13 cellular contexts compared by ENCODE assay signal in the genomic region with DNA sequence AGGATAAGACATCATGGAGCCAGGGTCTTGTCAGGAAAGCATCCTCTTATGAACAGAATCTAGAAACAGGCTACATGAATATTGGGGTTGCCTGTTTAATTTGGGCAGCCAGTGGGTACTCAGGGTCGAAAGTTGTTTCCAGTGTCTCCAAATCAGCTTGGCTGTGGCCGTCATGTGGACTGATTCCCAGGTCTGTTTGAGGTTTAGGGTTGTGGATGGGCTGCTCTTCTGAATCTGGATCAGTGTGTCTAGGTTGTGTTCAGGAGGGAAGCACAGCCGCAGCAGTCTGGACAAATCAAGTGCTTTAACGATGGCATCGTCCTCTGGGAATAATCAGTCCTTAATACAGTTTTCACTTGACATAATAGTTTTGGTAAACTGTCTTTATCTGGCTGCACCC.
DNase-seq lines count a peak whose midpoint lies in the region; ATAC-seq and TF ChIP-seq lines count a peak whose summit lies in the region.
"Had no signal": no experiment of that assay in that cellular context is flagged by ENCODE, and none has a peak within 500 bp of the region (broad histone marks: within the 10 kb centered on the region; RNA-seq: fewer than 3 reads in every experiment).

No MANE protein-coding gene starts in this region.

- TF ChIP-seq CTCF in heart right ventricle (IDR thresholded peaks at IDR 0.05): no peak
- no peak for TF ChIP-seq CTCF in Loucy (conservative IDR thresholded peaks at IDR 0.05; ENCODE audit: low read length)
- no peak for TF ChIP-seq CTCF in neural cell (IDR thresholded peaks at IDR 0.05; ENCODE audit: poor library complexity, severe bottlenecking)
- no peak for TF ChIP-seq CTCF in OCI-LY7 (conservative IDR thresholded peaks at IDR 0.05; ENCODE audit: low read length)

- H3K36me3 ChIP-seq in heart right ventricle (peaks cover 0 to 14% (median 0%) of the 10 kb centered on the region in 9 donors), Loucy (ENCODE audit: insufficient read depth, low read length) (no peaks in the 10 kb centered on the region), neural cell (ENCODE audit: insufficient read depth, low read length) (no peaks in the 10 kb centered on the region), OCI-LY7 (ENCODE audit: insufficient read depth, low read length) (no peaks in the 10 kb centered on the region)
- H3K36me3 ChIP-seq: BE2C, HAP-1 had no signal

- H3F3A ChIP-seq in Loucy (ENCODE audit: low read depth): no peaks in the 10 kb centered on the region
- H3F3A ChIP-seq in neural cell (ENCODE audit: insufficient read depth, low read length, poor library complexity, severe bottlenecking): no peaks in the 10 kb centered on the region

- no peak for DNase-seq in heart right ventricle
- DNase-seq in Right ventricle myocardium superior: no peak
- no peak for DNase-seq in NCI-H1105 (lab: John Stamatoyannopoulos, UW)
- DNase-seq in OCI-LY7 (ENCODE audit: low spot score): no peak
- DNase-seq: BE2C; CD4-positive, alpha-beta memory T cell; DMS79; EL had no signal

- H3K9me2 ChIP-seq in Loucy (replicated peaks; ENCODE audit: low read depth, low read length) (no peaks in the 10 kb centered on the region), neural cell (ENCODE audit: insufficient read depth, low read length) (no peaks in the 10 kb centered on the region), OCI-LY7 (ENCODE audit: insufficient read depth, low read length) (no peaks in the 10 kb centered on the region)

- BruUV-seq in OCI-LY7 (replicated peaks; lab: Mats Ljungman, UMichigan): no TSS peak

- H3K4me1 ChIP-seq in heart right ventricle (peaks cover 0 to 34% (median 0%) of the 10 kb centered on the region in 9 donors), Loucy (ENCODE audit: insufficient read depth, low read length, poor library complexity, severe bottlenecking) (peaks cover 51% of the 10 kb centered on the region), OCI-LY7 (ENCODE audit: insufficient read depth, low read length, poor library complexity, severe bottlenecking) (no peaks in the 10 kb centered on the region)

- ATAC-seq in heart right ventricle: no peak
- no peak for ATAC-seq in Right ventricle myocardium superior (ENCODE audit: poor library complexity)
- no peak for ATAC-seq in HG02763 (IDR thresholded peaks at IDR 0.05; ENCODE audit: unreplicated experiment)

- CTCF ChIA-PET in OCI-LY7 (lab: Charles Lee; ENCODE audit: unreplicated experiment): interaction anchor here (0.6 kb wide), 1 partner anchor 656 kb away, joined by 5 read pairs; no protein-coding TSS in a partner anchor

- intact Hi-C loops in heart right ventricle (cut with DNase I) (no loop called here), Right ventricle myocardium superior (cut with DNase I) (no loop called here), OCI-LY7 (cut with micrococcal nuclease; ENCODE audit: unreplicated experiment) (no loop called here)

- POLR2A ChIA-PET in OCI-LY7 (lab: Charles Lee): interaction anchor here (0.6 to 0.7 kb wide), 2 partner anchors 20 to 136 kb away, joined by 3 read pairs; no protein-coding TSS in a partner anchor

- no peak overlapping the region for H3K4me3 ChIP-seq in heart right ventricle
- H3K4me3 ChIP-seq in Loucy (ENCODE audit: low read length, poor library complexity, severe bottlenecking): no peak overlapping the region
- H3K4me3 ChIP-seq in neural cell (ENCODE audit: low read length): peak overlapping the region; percentile 15
- no peak overlapping the region for H3K4me3 ChIP-seq in OCI-LY7 (ENCODE audit: low read depth, low read length, poor library complexity, severe bottlenecking)
- H3K4me3 ChIP-seq: HAP-1 had no signal

- no peak for TF ChIP-seq EP300 in neural cell (conservative IDR thresholded peaks at IDR 0.05; ENCODE audit: poor library complexity, severe bottlenecking)

- H3K4me2 ChIP-seq in Loucy (ENCODE audit: low read depth, low read length, poor library complexity, severe bottlenecking): peak overlapping the region; percentile 39
- no peak overlapping the region for H3K4me2 ChIP-seq in neural cell (ENCODE audit: low read length)
- no peak overlapping the region for H3K4me2 ChIP-seq in OCI-LY7 (ENCODE audit: low read length)

- H4K20me1 ChIP-seq in Loucy (ENCODE audit: insufficient read depth, low read length, poor library complexity, severe bottlenecking) (no peaks in the 10 kb centered on the region), neural cell (ENCODE audit: insufficient read depth) (no peaks in the 10 kb centered on the region), OCI-LY7 (ENCODE audit: insufficient read depth, low read length) (no peaks in the 10 kb centered on the region)

- H2AFZ ChIP-seq in Loucy (ENCODE audit: low read length): peak overlapping the region; percentile 69; the same call in 1 of the 2 replicates
- H2AFZ ChIP-seq in neural cell (ENCODE audit: low read depth, low read length): no peak overlapping the region
- no peak overlapping the region for H2AFZ ChIP-seq in OCI-LY7 (ENCODE audit: low read length)

- H3K9ac ChIP-seq in Loucy (ENCODE audit: low read depth, low read length, poor library complexity, severe bottlenecking) (peak overlapping the region; percentile 44), neural cell (ENCODE audit: low read length) (no peak overlapping the region)

- H3K27me3 ChIP-seq in heart right ventricle (no peaks in the 10 kb centered on the region), Loucy (ENCODE audit: insufficient read depth, low read length, poor library complexity, severe bottlenecking) (no peaks in the 10 kb centered on the region), neural cell (ENCODE audit: insufficient read depth, low read depth, low read length) (no peaks in the 10 kb centered on the region)
- H3K27me3 ChIP-seq: BE2C had no signal

- H3K9me3 ChIP-seq in heart right ventricle: no peaks in the 10 kb centered on the region
- H3K9me3 ChIP-seq in Loucy (ENCODE audit: insufficient read depth, low read depth, low read length): no peaks in the 10 kb centered on the region
- no peaks in the 10 kb centered on the region for H3K9me3 ChIP-seq in neural cell (ENCODE audit: low read length)
- no peaks in the 10 kb centered on the region for H3K9me3 ChIP-seq in OCI-LY7 (ENCODE audit: low read length)
- H3K9me3 ChIP-seq: BE2C, HAP-1 had no signal

- peak overlapping the region in 6 of 10 donors; percentile 36 to 84 (median 66) for H3K27ac ChIP-seq in heart right ventricle
- no peak overlapping the region for H3K27ac ChIP-seq in neural cell (ENCODE audit: low read length)
- H3K27ac ChIP-seq in OCI-LY7 (ENCODE audit: low read depth, low read length, poor library complexity, severe bottlenecking): no peak overlapping the region
- H3K27ac ChIP-seq: C4-2B had no signal

- no peak for TF ChIP-seq RAD21 in neural cell (conservative IDR thresholded peaks at IDR 0.05)

- no peaks in the 10 kb centered on the region for H3K79me2 ChIP-seq in Loucy (ENCODE audit: insufficient read depth, low read length)
- H3K79me2 ChIP-seq in neural cell (replicated peaks; ENCODE audit: insufficient read depth, low read length): no peaks in the 10 kb centered on the region
- no peaks in the 10 kb centered on the region for H3K79me2 ChIP-seq in OCI-LY7 (ENCODE audit: insufficient read depth, low read depth, low read length)

- 72 to 77% methylated on average over 5 of the region's 5 CpGs for WGBS in heart right ventricle, 2 donors

TF ChIP-seq in neural cell, 6 proteins besides CTCF, POLR2A, EP300 and RAD21:
- no peak for TF ChIP-seq POLR2AphosphoS5 (IDR thresholded peaks at IDR 0.05)
- TF ChIP-seq SMC3 (conservative IDR thresholded peaks at IDR 0.05; ENCODE audit: poor library complexity): no peak
- no peak for TF ChIP-seq TAF1 (IDR thresholded peaks at IDR 0.05; ENCODE audit: low read depth)
- TF ChIP-seq MXI1 (conservative IDR thresholded peaks at IDR 0.05; ENCODE audit: poor library complexity, severe bottlenecking): no peak
- no peak for TF ChIP-seq EZH2 (IDR thresholded peaks at IDR 0.05; ENCODE audit: borderline replicate concordance, insufficient read depth, low read length, poor library complexity, severe bottlenecking)
- TF ChIP-seq, protein P1, sequence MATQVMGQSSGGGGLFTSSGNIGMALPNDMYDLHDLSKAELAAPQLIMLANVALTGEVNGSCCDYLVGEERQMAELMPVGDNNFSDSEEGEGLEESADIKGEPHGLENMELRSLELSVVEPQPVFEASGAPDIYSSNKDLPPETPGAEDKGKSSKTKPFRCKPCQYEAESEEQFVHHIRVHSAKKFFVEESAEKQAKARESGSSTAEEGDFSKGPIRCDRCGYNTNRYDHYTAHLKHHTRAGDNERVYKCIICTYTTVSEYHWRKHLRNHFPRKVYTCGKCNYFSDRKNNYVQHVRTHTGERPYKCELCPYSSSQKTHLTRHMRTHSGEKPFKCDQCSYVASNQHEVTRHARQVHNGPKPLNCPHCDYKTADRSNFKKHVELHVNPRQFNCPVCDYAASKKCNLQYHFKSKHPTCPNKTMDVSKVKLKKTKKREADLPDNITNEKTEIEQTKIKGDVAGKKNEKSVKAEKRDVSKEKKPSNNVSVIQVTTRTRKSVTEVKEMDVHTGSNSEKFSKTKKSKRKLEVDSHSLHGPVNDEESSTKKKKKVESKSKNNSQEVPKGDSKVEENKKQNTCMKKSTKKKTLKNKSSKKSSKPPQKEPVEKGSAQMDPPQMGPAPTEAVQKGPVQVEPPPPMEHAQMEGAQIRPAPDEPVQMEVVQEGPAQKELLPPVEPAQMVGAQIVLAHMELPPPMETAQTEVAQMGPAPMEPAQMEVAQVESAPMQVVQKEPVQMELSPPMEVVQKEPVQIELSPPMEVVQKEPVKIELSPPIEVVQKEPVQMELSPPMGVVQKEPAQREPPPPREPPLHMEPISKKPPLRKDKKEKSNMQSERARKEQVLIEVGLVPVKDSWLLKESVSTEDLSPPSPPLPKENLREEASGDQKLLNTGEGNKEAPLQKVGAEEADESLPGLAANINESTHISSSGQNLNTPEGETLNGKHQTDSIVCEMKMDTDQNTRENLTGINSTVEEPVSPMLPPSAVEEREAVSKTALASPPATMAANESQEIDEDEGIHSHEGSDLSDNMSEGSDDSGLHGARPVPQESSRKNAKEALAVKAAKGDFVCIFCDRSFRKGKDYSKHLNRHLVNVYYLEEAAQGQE (IDR thresholded peaks at IDR 0.05; ENCODE audit: borderline replicate concordance): no peak

Comparison
In these comparisons a context has a peak if more than half of its experiments do, and no peak if none do; other contexts are left out.
1. H3K27ac ChIP-seq: peak in heart right ventricle (6 of 10); none in neural cell (single experiment) and OCI-LY7 (single experiment).